Comparison of ENCODE assay signal across 1 cellular context in the genomic region with DNA sequence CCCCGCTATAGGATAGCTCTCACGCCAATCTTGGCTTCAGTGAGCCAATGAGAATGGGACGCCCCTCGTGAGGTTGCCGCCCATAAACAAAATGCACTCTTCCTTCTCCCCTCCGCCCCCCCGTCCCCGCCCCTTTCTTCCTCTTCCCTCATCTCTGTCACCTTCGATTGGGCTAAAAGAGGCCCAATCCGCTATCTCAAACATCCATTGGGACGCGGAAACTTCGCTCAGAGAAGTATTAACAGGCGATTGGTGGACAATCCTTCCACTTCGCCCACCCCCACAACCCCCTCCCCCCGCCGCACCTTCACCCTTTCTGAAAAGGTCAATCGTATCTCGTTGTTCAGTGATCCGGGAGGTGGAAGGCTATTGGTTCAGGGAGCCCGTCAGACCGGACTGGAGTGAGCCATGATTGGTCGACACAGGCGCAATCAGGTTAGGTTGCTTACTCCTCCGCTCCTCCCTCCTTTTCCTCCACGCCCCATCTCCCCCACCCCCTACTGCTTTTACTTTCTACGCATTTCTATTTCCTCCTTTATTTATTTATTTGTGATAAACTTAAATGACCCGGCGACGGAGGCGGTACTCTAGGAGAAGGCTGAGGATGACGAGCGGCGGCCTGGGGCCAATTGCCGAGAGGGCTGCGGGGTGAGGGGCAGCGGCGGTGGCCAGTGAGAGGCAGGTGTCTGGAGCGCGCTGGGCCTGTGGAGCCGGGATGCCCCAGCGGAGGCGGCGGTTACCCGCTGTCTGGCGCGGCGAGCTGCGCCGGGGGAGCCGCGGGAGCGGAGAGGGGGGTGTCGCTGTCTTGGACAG.
A peak's percentile ranks its signal among the peaks of the same experiment; 100 is the strongest.
TF ChIP-seq lines count a peak whose summit lies in the region.

No MANE protein-coding gene starts in this region.

TF ChIP-seq in HepG2, 621 proteins besides CTCF, POLR2A, EP300 and RAD21 (continued from another document and continues in another):
- TF ChIP-seq, protein P1, sequence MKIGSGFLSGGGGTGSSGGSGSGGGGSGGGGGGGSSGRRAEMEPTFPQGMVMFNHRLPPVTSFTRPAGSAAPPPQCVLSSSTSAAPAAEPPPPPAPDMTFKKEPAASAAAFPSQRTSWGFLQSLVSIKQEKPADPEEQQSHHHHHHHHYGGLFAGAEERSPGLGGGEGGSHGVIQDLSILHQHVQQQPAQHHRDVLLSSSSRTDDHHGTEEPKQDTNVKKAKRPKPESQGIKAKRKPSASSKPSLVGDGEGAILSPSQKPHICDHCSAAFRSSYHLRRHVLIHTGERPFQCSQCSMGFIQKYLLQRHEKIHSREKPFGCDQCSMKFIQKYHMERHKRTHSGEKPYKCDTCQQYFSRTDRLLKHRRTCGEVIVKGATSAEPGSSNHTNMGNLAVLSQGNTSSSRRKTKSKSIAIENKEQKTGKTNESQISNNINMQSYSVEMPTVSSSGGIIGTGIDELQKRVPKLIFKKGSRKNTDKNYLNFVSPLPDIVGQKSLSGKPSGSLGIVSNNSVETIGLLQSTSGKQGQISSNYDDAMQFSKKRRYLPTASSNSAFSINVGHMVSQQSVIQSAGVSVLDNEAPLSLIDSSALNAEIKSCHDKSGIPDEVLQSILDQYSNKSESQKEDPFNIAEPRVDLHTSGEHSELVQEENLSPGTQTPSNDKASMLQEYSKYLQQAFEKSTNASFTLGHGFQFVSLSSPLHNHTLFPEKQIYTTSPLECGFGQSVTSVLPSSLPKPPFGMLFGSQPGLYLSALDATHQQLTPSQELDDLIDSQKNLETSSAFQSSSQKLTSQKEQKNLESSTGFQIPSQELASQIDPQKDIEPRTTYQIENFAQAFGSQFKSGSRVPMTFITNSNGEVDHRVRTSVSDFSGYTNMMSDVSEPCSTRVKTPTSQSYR (CRISPR knock-in tag; IDR thresholded peaks at IDR 0.05; ENCODE audit: borderline replicate concordance): peak; percentile 60
- TF ChIP-seq CAMTA2 (CRISPR knock-in tag; IDR thresholded peaks at IDR 0.05; ENCODE audit: borderline replicate concordance) (no peak), ZNF629 (CRISPR knock-in tag; conservative IDR thresholded peaks at IDR 0.05) (no peak), CENPBD1 (CRISPR knock-in tag; IDR thresholded peaks at IDR 0.05; ENCODE audit: borderline replicate concordance, low read depth) (no peak), ZZZ3 (CRISPR knock-in tag; IDR thresholded peaks at IDR 0.05; ENCODE audit: borderline replicate concordance) (no peak), ZNF256 (CRISPR knock-in tag; conservative IDR thresholded peaks at IDR 0.05) (no peak), CBX1 (IDR thresholded peaks at IDR 0.05; ENCODE audit: low read depth) (peak; percentile 40), AKAP8 (CRISPR knock-in tag; IDR thresholded peaks at IDR 0.05) (no peak), NBN (conservative IDR thresholded peaks at IDR 0.05) (no peak), EED (CRISPR knock-in tag; IDR thresholded peaks at IDR 0.05) (no peak), ZFP62 (CRISPR knock-in tag; IDR thresholded peaks at IDR 0.05) (no peak), ZNF432 (CRISPR knock-in tag; IDR thresholded peaks at IDR 0.05; ENCODE audit: borderline replicate concordance) (no peak), SMARCE1 (IDR thresholded peaks at IDR 0.05; ENCODE audit: borderline replicate concordance) (no peak), NFE2 (CRISPR knock-in tag; IDR thresholded peaks at IDR 0.05) (no peak), SOX13 (IDR thresholded peaks at IDR 0.05) (peak; percentile 59; the same call in 1 of the 2 replicates), SOX13 (CRISPR knock-in tag; conservative IDR thresholded peaks at IDR 0.05 in 1 of 2, IDR thresholded peaks at IDR 0.05 in 1 of 2) (no peak; a peak in 1 of 4 replicates), ZBTB4 (CRISPR knock-in tag; IDR thresholded peaks at IDR 0.05; ENCODE audit: borderline replicate concordance) (peak; percentile 86; the same call in 1 of the 2 replicates), KDM1A (CRISPR knock-in tag; IDR thresholded peaks at IDR 0.05) (no peak), DNMT1 (CRISPR knock-in tag; IDR thresholded peaks at IDR 0.05) (no peak), KDM5A (IDR thresholded peaks at IDR 0.05; ENCODE audit: borderline replicate concordance, low read length) (peak; percentile 68; the same call in 1 of the 2 replicates), YEATS2 (CRISPR knock-in tag; IDR thresholded peaks at IDR 0.05; ENCODE audit: borderline replicate concordance) (no peak; the same call in none of the 2 replicates), THAP9 (CRISPR knock-in tag; IDR thresholded peaks at IDR 0.05; ENCODE audit: borderline replicate concordance) (peak; percentile 51; the same call in 1 of the 2 replicates), HNRNPL (IDR thresholded peaks at IDR 0.05; ENCODE audit: low read depth, low read length) (no peak), RFX5 (IDR thresholded peaks at IDR 0.05; ENCODE audit: low read depth, low read length) (peak; percentile 16; the same call in 1 of the 2 replicates), ZSCAN25 (CRISPR knock-in tag; IDR thresholded peaks at IDR 0.05) (peak; percentile 71; the same call in 1 of the 2 replicates), CSRNP2 (CRISPR knock-in tag; conservative IDR thresholded peaks at IDR 0.05; ENCODE audit: low read depth) (no peak), ZNF513 (CRISPR knock-in tag; conservative IDR thresholded peaks at IDR 0.05) (no peak), SNAPC2 (CRISPR knock-in tag; IDR thresholded peaks at IDR 0.05) (no peak), MED13 (CRISPR knock-in tag; IDR thresholded peaks at IDR 0.05) (no peak), ZNF788 (CRISPR knock-in tag; IDR thresholded peaks at IDR 0.05; ENCODE audit: borderline replicate concordance) (no peak), ZMAT3 (CRISPR knock-in tag; conservative IDR thresholded peaks at IDR 0.05) (peak; percentile 78; the same call in 1 of the 2 replicates), ZBTB42 (CRISPR knock-in tag; IDR thresholded peaks at IDR 0.05) (no peak), NKX3-1 (CRISPR knock-in tag; IDR thresholded peaks at IDR 0.05) (no peak), TARDBP (CRISPR knock-in tag; IDR thresholded peaks at IDR 0.05) (no peak)
- TF ChIP-seq, protein P2, sequence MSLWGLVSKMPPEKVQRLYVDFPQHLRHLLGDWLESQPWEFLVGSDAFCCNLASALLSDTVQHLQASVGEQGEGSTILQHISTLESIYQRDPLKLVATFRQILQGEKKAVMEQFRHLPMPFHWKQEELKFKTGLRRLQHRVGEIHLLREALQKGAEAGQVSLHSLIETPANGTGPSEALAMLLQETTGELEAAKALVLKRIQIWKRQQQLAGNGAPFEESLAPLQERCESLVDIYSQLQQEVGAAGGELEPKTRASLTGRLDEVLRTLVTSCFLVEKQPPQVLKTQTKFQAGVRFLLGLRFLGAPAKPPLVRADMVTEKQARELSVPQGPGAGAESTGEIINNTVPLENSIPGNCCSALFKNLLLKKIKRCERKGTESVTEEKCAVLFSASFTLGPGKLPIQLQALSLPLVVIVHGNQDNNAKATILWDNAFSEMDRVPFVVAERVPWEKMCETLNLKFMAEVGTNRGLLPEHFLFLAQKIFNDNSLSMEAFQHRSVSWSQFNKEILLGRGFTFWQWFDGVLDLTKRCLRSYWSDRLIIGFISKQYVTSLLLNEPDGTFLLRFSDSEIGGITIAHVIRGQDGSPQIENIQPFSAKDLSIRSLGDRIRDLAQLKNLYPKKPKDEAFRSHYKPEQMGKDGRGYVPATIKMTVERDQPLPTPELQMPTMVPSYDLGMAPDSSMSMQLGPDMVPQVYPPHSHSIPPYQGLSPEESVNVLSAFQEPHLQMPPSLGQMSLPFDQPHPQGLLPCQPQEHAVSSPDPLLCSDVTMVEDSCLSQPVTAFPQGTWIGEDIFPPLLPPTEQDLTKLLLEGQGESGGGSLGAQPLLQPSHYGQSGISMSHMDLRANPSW (CRISPR knock-in tag; IDR thresholded peaks at IDR 0.05; ENCODE audit: borderline replicate concordance): no peak
- TF ChIP-seq, protein P3, sequence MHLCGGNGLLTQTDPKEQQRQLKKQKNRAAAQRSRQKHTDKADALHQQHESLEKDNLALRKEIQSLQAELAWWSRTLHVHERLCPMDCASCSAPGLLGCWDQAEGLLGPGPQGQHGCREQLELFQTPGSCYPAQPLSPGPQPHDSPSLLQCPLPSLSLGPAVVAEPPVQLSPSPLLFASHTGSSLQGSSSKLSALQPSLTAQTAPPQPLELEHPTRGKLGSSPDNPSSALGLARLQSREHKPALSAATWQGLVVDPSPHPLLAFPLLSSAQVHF (CRISPR knock-in tag; IDR thresholded peaks at IDR 0.05): no peak
- TF ChIP-seq, protein P4, sequence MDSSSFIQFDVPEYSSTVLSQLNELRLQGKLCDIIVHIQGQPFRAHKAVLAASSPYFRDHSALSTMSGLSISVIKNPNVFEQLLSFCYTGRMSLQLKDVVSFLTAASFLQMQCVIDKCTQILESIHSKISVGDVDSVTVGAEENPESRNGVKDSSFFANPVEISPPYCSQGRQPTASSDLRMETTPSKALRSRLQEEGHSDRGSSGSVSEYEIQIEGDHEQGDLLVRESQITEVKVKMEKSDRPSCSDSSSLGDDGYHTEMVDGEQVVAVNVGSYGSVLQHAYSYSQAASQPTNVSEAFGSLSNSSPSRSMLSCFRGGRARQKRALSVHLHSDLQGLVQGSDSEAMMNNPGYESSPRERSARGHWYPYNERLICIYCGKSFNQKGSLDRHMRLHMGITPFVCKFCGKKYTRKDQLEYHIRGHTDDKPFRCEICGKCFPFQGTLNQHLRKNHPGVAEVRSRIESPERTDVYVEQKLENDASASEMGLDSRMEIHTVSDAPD (CRISPR knock-in tag; IDR thresholded peaks at IDR 0.05): no peak
- TF ChIP-seq, protein P5, sequence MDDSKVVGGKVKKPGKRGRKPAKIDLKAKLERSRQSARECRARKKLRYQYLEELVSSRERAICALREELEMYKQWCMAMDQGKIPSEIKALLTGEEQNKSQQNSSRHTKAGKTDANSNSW (CRISPR knock-in tag; IDR thresholded peaks at IDR 0.05; ENCODE audit: borderline replicate concordance): no peak
- TF ChIP-seq, protein P6, sequence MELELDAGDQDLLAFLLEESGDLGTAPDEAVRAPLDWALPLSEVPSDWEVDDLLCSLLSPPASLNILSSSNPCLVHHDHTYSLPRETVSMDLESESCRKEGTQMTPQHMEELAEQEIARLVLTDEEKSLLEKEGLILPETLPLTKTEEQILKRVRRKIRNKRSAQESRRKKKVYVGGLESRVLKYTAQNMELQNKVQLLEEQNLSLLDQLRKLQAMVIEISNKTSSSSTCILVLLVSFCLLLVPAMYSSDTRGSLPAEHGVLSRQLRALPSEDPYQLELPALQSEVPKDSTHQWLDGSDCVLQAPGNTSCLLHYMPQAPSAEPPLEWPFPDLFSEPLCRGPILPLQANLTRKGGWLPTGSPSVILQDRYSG (CRISPR knock-in tag; IDR thresholded peaks at IDR 0.05): no peak
